16 cellular contexts compared by ENCODE assay signal in genomic region chr17:7823581-7824001, GRCh38. TPM values are rescaled to one million over a fixed set of nuclear protein-coding genes. Genes with fewer than 3 reads are reported as not detected.
A peak's percentile ranks its signal among the peaks of the same experiment; 100 is the strongest.
DNase-seq lines count a peak whose midpoint lies in the region; ATAC-seq and TF ChIP-seq lines count a peak whose summit lies in the region.
"Had no signal": no experiment of that assay in that cellular context is flagged by ENCODE, and none has a peak within 500 bp of the region (broad histone marks: within the 10 kb centered on the region; RNA-seq: fewer than 3 reads in every experiment).

No MANE protein-coding gene starts in this region.

- no peak overlapping the region for H3K4me3 ChIP-seq in H7 (ENCODE audit: insufficient read depth, low read depth, low read length)
- H3K4me3 ChIP-seq: HAP-1, PC-9 had no signal

- TF ChIP-seq CTCF in VCaP (conservative IDR thresholded peaks at IDR 0.05), result no peak

- 0 out of 2 replicates have a peak overlapping the region, but pooled peaks have one; percentile 2 for H3K27ac ChIP-seq in VCaP
- H3K27ac ChIP-seq: PC-9 had no signal

- no peak for ATAC-seq in HG03432 (IDR thresholded peaks at IDR 0.05; ENCODE audit: unreplicated experiment)
- ATAC-seq in HG02763 (IDR thresholded peaks at IDR 0.05; ENCODE audit: unreplicated experiment), result no peak
- no peak for ATAC-seq in GM21381 (IDR thresholded peaks at IDR 0.05; ENCODE audit: unreplicated experiment)
- no peak for ATAC-seq in GM21515 (IDR thresholded peaks at IDR 0.05; ENCODE audit: unreplicated experiment)

- peaks cover 10% of the 10 kb centered on the region for H3K27me3 ChIP-seq in H7 (ENCODE audit: control insufficient read depth, insufficient read depth, low read length)

- DNase-seq in ELF-1 (ENCODE audit: low read depth, low spot score), result peak; percentile 75
- DNase-seq in H7, result peak; percentile 85
- DNase-seq in iPS-NIHi11 (ENCODE audit: low spot score), result peak; percentile 69
- DNase-seq: CD4-positive, alpha-beta memory T cell; KG1; NCI-H1105; NCI-H187 treated with DMSO at 0.1 percent for 48 hours; NCI-H526; PC-9; T-cell had no signal

- no peaks in the 10 kb centered on the region for H3K36me3 ChIP-seq in H7 (replicated peaks; ENCODE audit: control insufficient read depth, insufficient read depth, low read length)
- H3K36me3 ChIP-seq: HAP-1 had no signal

RNA-seq across cellular contexts. Expression of gene KDM6B, which starts 10.4 kb away (rescaled TPM):
- total RNA-seq in H7 (2014; rRNA removed; shearing (Covaris generic)), result 1.1 and 1.6 TPM in 2 replicates

RNA-seq across cellular contexts. Expression of gene TMEM88, which starts 31.3 kb away (rescaled TPM):
- 7.2 and 27.0 TPM in 2 replicates for total RNA-seq in H7 (2014; rRNA removed; shearing (Covaris generic))

RNA-seq across cellular contexts. Expression of gene NAA38, which starts 33.8 kb away (rescaled TPM):
- total RNA-seq in H7 (2014; rRNA removed; shearing (Covaris generic)), result 59.0 and 81.9 TPM in 2 replicates

RNA-seq across cellular contexts. Expression of gene CYB5D1, which starts 34.2 kb away (rescaled TPM):
- total RNA-seq in H7 (2014; rRNA removed; shearing (Covaris generic)), result 10.2 and 10.3 TPM in 2 replicates
